ENCODE assay signal across 10 cellular contexts in genomic region chr15:80710635-80711553, GRCh38. TPM values are rescaled to one million over a fixed set of nuclear protein-coding genes. Genes with fewer than 3 reads are reported as not detected.
DNase-seq lines count a peak whose midpoint lies in the region; ATAC-seq and TF ChIP-seq lines count a peak whose summit lies in the region.
"Had no signal": no experiment of that assay in that cellular context is flagged by ENCODE, and none has a peak within 500 bp of the region (broad histone marks: within the 10 kb centered on the region; RNA-seq: fewer than 3 reads in every experiment).

No MANE protein-coding gene starts in this region.

- no peaks in the 10 kb centered on the region for H3K9me2 ChIP-seq in PC-3 (replicated peaks; ENCODE audit: low read length)

- H3K79me2 ChIP-seq in PC-3 (ENCODE audit: low read length): peaks cover 90% of the 10 kb centered on the region

- no peak overlapping the region for H3K4me2 ChIP-seq in PC-3 (ENCODE audit: low read length)

- H3K4me1 ChIP-seq in PC-3 (ENCODE audit: insufficient read depth, low read length): peaks cover 25% of the 10 kb centered on the region
- H3K4me1 ChIP-seq in colonic mucosa: no peaks in the 10 kb centered on the region
- no peaks in the 10 kb centered on the region for H3K4me1 ChIP-seq in testis
- no peaks in the 10 kb centered on the region for H3K4me1 ChIP-seq in BE2C

- H3K4me3 ChIP-seq in PC-3 (ENCODE audit: low read length) (no peak overlapping the region), colonic mucosa (no peak overlapping the region), testis (no peak overlapping the region), BE2C (ENCODE audit: low read depth, low read length) (no peak overlapping the region)

- BruUV-seq in PC-3 (replicated peaks; lab: Mats Ljungman, UMichigan): no TSS peak

- CTCF ChIA-PET in activated naive CD4-positive, alpha-beta T cell treated with anti-CD3 and anti-CD28 coated beads for 36 hours (lab: Charles Lee): no interaction called here
- CTCF ChIA-PET in PC-3 (lab: Charles Lee): interaction anchor here (0.6 kb wide), 1 partner anchor 85 kb away, joined by 3 read pairs; no protein-coding TSS in a partner anchor

- H3K27ac ChIP-seq in PC-3 (ENCODE audit: low read length): peak overlapping the region; percentile 54
- peak overlapping the region; percentile 70 for H3K27ac ChIP-seq in colonic mucosa
- no peak overlapping the region for H3K27ac ChIP-seq in testis

- no peak overlapping the region for H3K4me3 Mint-ChIP-seq in activated naive CD4-positive, alpha-beta T cell treated with anti-CD3 and anti-CD28 coated beads for 36 hours
- peak overlapping the region; percentile 19 for H3K4me3 Mint-ChIP-seq in stimulated activated naive CD8-positive, alpha-beta T cell treated with anti-CD3 and anti-CD28 coated beads, Interleukin-15, Interleukin-2, amounts not matched to agents 100 ng/mL and 50 ng/mL, for 24 hours
- H3K4me3 Mint-ChIP-seq: B cell had no signal

- no peaks in the 10 kb centered on the region for H3K36me3 Mint-ChIP-seq in activated naive CD4-positive, alpha-beta T cell treated with anti-CD3 and anti-CD28 coated beads for 36 hours (ENCODE audit: low read depth)
- H3K36me3 Mint-ChIP-seq in stimulated activated naive CD8-positive, alpha-beta T cell treated with anti-CD3 and anti-CD28 coated beads, Interleukin-15, Interleukin-2, amounts not matched to agents 100 ng/mL and 50 ng/mL, for 24 hours (ENCODE audit: low read depth): peaks cover 3% of the 10 kb centered on the region

- 93 to 94% methylated on average over 9 of the region's 9 CpGs for WGBS in testis, 2 donors

- H3K9me3 Mint-ChIP-seq in activated naive CD4-positive, alpha-beta T cell treated with anti-CD3 and anti-CD28 coated beads for 36 hours: no peaks in the 10 kb centered on the region
- H3K9me3 Mint-ChIP-seq in stimulated activated naive CD8-positive, alpha-beta T cell treated with anti-CD3 and anti-CD28 coated beads, Interleukin-15, Interleukin-2, amounts not matched to agents 100 ng/mL and 50 ng/mL, for 24 hours: no peaks in the 10 kb centered on the region

- H3K27ac Mint-ChIP-seq in activated naive CD4-positive, alpha-beta T cell treated with anti-CD3 and anti-CD28 coated beads for 36 hours: no peak overlapping the region
- H3K27ac Mint-ChIP-seq in stimulated activated naive CD8-positive, alpha-beta T cell treated with anti-CD3 and anti-CD28 coated beads, Interleukin-15, Interleukin-2, amounts not matched to agents 100 ng/mL and 50 ng/mL, for 24 hours: peak overlapping the region; percentile 62
- H3K27ac Mint-ChIP-seq: B cell had no signal

- TF ChIP-seq CTCF in PC-3 (conservative IDR thresholded peaks at IDR 0.05; ENCODE audit: low read depth, low read length): no peak
- TF ChIP-seq CTCF in colonic mucosa (IDR thresholded peaks at IDR 0.05): no peak
- no peak for TF ChIP-seq CTCF in testis (IDR thresholded peaks at IDR 0.05)
- no peak for TF ChIP-seq CTCF in BE2C (IDR thresholded peaks at IDR 0.05; ENCODE audit: low read depth, low read length)

- H3F3A ChIP-seq in PC-3 (ENCODE audit: low read length, unreplicated experiment): no peaks in the 10 kb centered on the region

- intact Hi-C loops in activated naive CD4-positive, alpha-beta T cell treated with anti-CD3 and anti-CD28 coated beads for 36 hours (cut with micrococcal nuclease): no loop called here
- intact Hi-C loops in PC-3 (cut with micrococcal nuclease): no loop called here
- intact Hi-C loops in colonic mucosa (cut with DNase I): no loop called here
- intact Hi-C loops in testis (cut with DNase I; ENCODE audit: low total_unique reads): no loop called here
- intact Hi-C loops in left cardiac atrium (cut with DNase I): no loop called here

- 0 out of 2 replicates have a peak, but pooled peaks cover 8% of the 10 kb centered on the region for H4K20me1 ChIP-seq in PC-3 (ENCODE audit: low read length)

- ATAC-seq in PC-3: peak; percentile 46
- no peak for ATAC-seq in left cardiac atrium

- H3K9me3 ChIP-seq in PC-3 (ENCODE audit: low read length) (no peaks in the 10 kb centered on the region), colonic mucosa (no peaks in the 10 kb centered on the region), testis (no peaks in the 10 kb centered on the region), BE2C (no peaks in the 10 kb centered on the region)

- peaks cover 15% of the 10 kb centered on the region for H3K4me1 Mint-ChIP-seq in activated naive CD4-positive, alpha-beta T cell treated with anti-CD3 and anti-CD28 coated beads for 36 hours (ENCODE audit: low read depth)
- peaks cover 23% of the 10 kb centered on the region for H3K4me1 Mint-ChIP-seq in stimulated activated naive CD8-positive, alpha-beta T cell treated with anti-CD3 and anti-CD28 coated beads, Interleukin-15, Interleukin-2, amounts not matched to agents 100 ng/mL and 50 ng/mL, for 24 hours (ENCODE audit: low read depth)
- H3K4me1 Mint-ChIP-seq: B cell had no signal

- H3K27me3 ChIP-seq in PC-3 (ENCODE audit: low read length) (no peaks in the 10 kb centered on the region), colonic mucosa (no peaks in the 10 kb centered on the region), testis (no peaks in the 10 kb centered on the region), BE2C (no peaks in the 10 kb centered on the region)

- H3K9ac ChIP-seq in PC-3 (ENCODE audit: low read length) (no peak overlapping the region), colonic mucosa (ENCODE audit: low read depth in 2 of 2, low read length in 2 of 2) (peak overlapping the region in 1 of 2 donors; percentile 72)

- H2AFZ ChIP-seq in PC-3 (ENCODE audit: low read length): no peak overlapping the region

- TF ChIP-seq POLR2A in testis (IDR thresholded peaks at IDR 0.05): no peak

- DNase-seq in activated naive CD4-positive, alpha-beta T cell treated with anti-CD3 and anti-CD28 coated beads for 36 hours: peak; percentile 59
- DNase-seq in activated naive CD4-positive, alpha-beta T cell (lab: John Stamatoyannopoulos, UW): no peak
- peak; percentile 52 for DNase-seq in PC-3
- no peak for DNase-seq in colonic mucosa
- no peak for DNase-seq in testis
- no peak for DNase-seq in left cardiac atrium
- DNase-seq in BE2C: no peak
- DNase-seq: aorta had no signal

- H3K36me3 ChIP-seq in PC-3 (ENCODE audit: low read depth, low read length): peaks cover 7% of the 10 kb centered on the region; the same call in 1 of the 2 replicates
- no peaks in the 10 kb centered on the region for H3K36me3 ChIP-seq in colonic mucosa
- no peaks in the 10 kb centered on the region for H3K36me3 ChIP-seq in testis (ENCODE audit: low read depth, missing control alignments)
- no peaks in the 10 kb centered on the region for H3K36me3 ChIP-seq in BE2C

- no peaks in the 10 kb centered on the region for H3K27me3 Mint-ChIP-seq in activated naive CD4-positive, alpha-beta T cell treated with anti-CD3 and anti-CD28 coated beads for 36 hours (ENCODE audit: low read depth)
- H3K27me3 Mint-ChIP-seq in stimulated activated naive CD8-positive, alpha-beta T cell treated with anti-CD3 and anti-CD28 coated beads, Interleukin-15, Interleukin-2, amounts not matched to agents 100 ng/mL and 50 ng/mL, for 24 hours: peaks cover 6% of the 10 kb centered on the region
- H3K27me3 Mint-ChIP-seq: B cell had no signal

- POLR2A ChIA-PET in PC-3 (lab: Charles Lee; ENCODE audit: unreplicated experiment): no interaction called here

RNA-seq across cellular contexts. Expression of gene ABHD17C, which starts 15.8 kb away (rescaled TPM):
- 1 to 10 TPM; 6.5 to 7.3 TPM for total RNA-seq in activated naive CD4-positive, alpha-beta T cell treated with anti-CD3 and anti-CD28 coated beads for 36 hours
- total RNA-seq in PC-3 (2014; rRNA removed) (10.3 and 14.2 TPM in 2 replicates), colonic mucosa (100 to 1,000 TPM in 1 of 2 donors, 10 to 100 TPM in 1; 92.1 to 152 TPM), testis (10 to 100 TPM in 1 of 2 donors, 1 to 10 TPM in 1; 8.0 to 16.3 TPM), left cardiac atrium (1 to 10 TPM; 3.3 to 5.3 TPM)
- polyA plus RNA-seq in testis (ENCODE audit: insufficient read depth, low read depth, low replicate concordance): 10.0 TPM
- 2.4 TPM for polyA plus RNA-seq in BE2C (2012; ENCODE audit: insufficient read depth, insufficient read length, low read depth)

Comparison
In these comparisons a context has a peak if more than half of its experiments do, and no peak if none do; other contexts are left out.
1. DNase-seq: peak in activated naive CD4-positive, alpha-beta T cell treated with anti-CD3 and anti-CD28 coated beads for 36 hours (single experiment) and PC-3 (single experiment); none in activated naive CD4-positive, alpha-beta T cell (0 of 4), colonic mucosa (single experiment), testis (single experiment), left cardiac atrium (single experiment) and BE2C (single experiment).
2. H3K27ac ChIP-seq: peak in PC-3 (single experiment) and colonic mucosa (single experiment); none in testis (0 of 2).